8 cellular contexts compared by ENCODE assay signal in genomic region chr22:21657361-21658118, GRCh38. TPM values are rescaled to one million over a fixed set of nuclear protein-coding genes. Genes with fewer than 3 reads are reported as not detected.
A peak's percentile ranks its signal among the peaks of the same experiment; 100 is the strongest.
DNase-seq lines count a peak whose midpoint lies in the region; ATAC-seq, FAIRE-seq and TF ChIP-seq lines count a peak whose summit lies in the region.

No MANE protein-coding gene starts in this region.

- peak overlapping the region; percentile 34 to 48 for H3K27ac Mint-ChIP-seq in T-cell

- peak overlapping the region; percentile 68 to 87 (median 76) for H3K4me3 Mint-ChIP-seq in T-cell

- DNase-seq in GM10248 (ENCODE audit: extremely low spot score) (peak; percentile 94), HFF-Myc (ENCODE audit: extremely low read depth, low read depth) (no peak), NCI-H1417 (lab: John Stamatoyannopoulos, UW) (peak; percentile 76 to 87 (median 86)), T-cell (peak; percentile 32 to 78 (median 63)), ascending aorta (ENCODE audit: low spot score in 2 of 2) (peak in 1 of 2 donors; percentile 79), H54 (ENCODE audit: insufficient read length, low spot score) (no peak)
- peak; percentile 58 to 69 for DNase-seq in stimulated activated CD4-positive, alpha-beta T cell treated with anti-CD3 and anti-CD28 coated beads, Interleukin-15, amount 100 ng/mL, for 1 hour (ENCODE audit: low read depth in 1 of 2, low spot score in 1 of 2)

- no peaks in the 10 kb centered on the region for H3K9me3 Mint-ChIP-seq in T-cell

- no peak overlapping the region for H3K27ac ChIP-seq in ascending aorta
- no peak overlapping the region for H3K27ac ChIP-seq in iPS-18a (ENCODE audit: low read length)

- H3K9me3 ChIP-seq in ascending aorta (no peaks in the 10 kb centered on the region), iPS-18a (ENCODE audit: control insufficient read depth, low read depth, low read length) (no peaks in the 10 kb centered on the region)

- FAIRE-seq in H54 (lab: Jason Lieb, UNC), result no peak

- no peaks in the 10 kb centered on the region for H3K27me3 Mint-ChIP-seq in T-cell

- peaks cover 13 to 14% (median 14%) of the 10 kb centered on the region in 3 donors for H3K4me1 Mint-ChIP-seq in T-cell

- intact Hi-C loops in ascending aorta (cut with DNase I), result no loop called here

- H3K4me1 ChIP-seq in ascending aorta (peaks cover 4 to 5% of the 10 kb centered on the region in 2 donors), iPS-18a (ENCODE audit: control insufficient read depth, low read depth, low read length) (peaks cover 3% of the 10 kb centered on the region)

- peak; percentile 20 for TF ChIP-seq CTCF in GM10248 (IDR thresholded peaks at IDR 0.05; ENCODE audit: control extremely low read depth, extremely low read depth, low read depth, missing control alignments)
- no peak for TF ChIP-seq CTCF in HFF-Myc (IDR thresholded peaks at IDR 0.05; ENCODE audit: low read depth, low read length, missing control alignments)
- TF ChIP-seq CTCF in ascending aorta (IDR thresholded peaks at IDR 0.05), result peak in 2 of 3 experiments; percentile 3 to 32

- no peak for TF ChIP-seq POLR2A in H54 (IDR thresholded peaks at IDR 0.05; ENCODE audit: low read depth, low read length)

- H3K36me3 ChIP-seq in ascending aorta (no peaks in the 10 kb centered on the region), iPS-18a (ENCODE audit: control insufficient read depth, low read depth, low read length) (peaks cover 16% of the 10 kb centered on the region)

- peak overlapping the region; percentile 50 for H3K9ac ChIP-seq in iPS-18a (ENCODE audit: low read length)

- POLR2A ChIA-PET in GM10248 (lab: Yijun Ruan, JAX), result no interaction called here
- POLR2A ChIA-PET in T-cell (lab: Charles Lee), result no interaction called here

- CTCF ChIA-PET in GM10248 (lab: Yijun Ruan, JAX) (interaction anchor here (0.6 to 3.2 kb wide), 6 partner anchors 10 to 315 kb away, joined by 3 to 23 read pairs (median 4); partner anchors contain the start of gene SDF2L1), T-cell (lab: Charles Lee) (interaction anchor here in 1 of 2 donors (0.8 kb wide), 1 partner anchor 11 kb away, joined by 5 read pairs; no protein-coding TSS in a partner anchor)

- ATAC-seq in T-cell (replicated peaks in 1 of 4), result peak; percentile 94 to 96 (median 94)

- H3K27me3 ChIP-seq in ascending aorta (no peaks in the 10 kb centered on the region), iPS-18a (ENCODE audit: control insufficient read depth, insufficient read depth, low read length) (no peaks in the 10 kb centered on the region)

- H3K36me3 Mint-ChIP-seq in T-cell, result no peaks in the 10 kb centered on the region

- H3K4me3 ChIP-seq in HFF-Myc (replicated peaks; ENCODE audit: low read depth, low read length), result peak overlapping the region; percentile 45
- peak overlapping the region; percentile 56 to 78 for H3K4me3 ChIP-seq in ascending aorta
- peak overlapping the region; percentile 61 for H3K4me3 ChIP-seq in iPS-18a (ENCODE audit: low read length)

RNA-seq across cellular contexts. Expression of gene PPIL2, which starts 8.3 kb away (rescaled TPM):
- total RNA-seq in T-cell (10 to 100 TPM; 72.0 to 82.5 (median 79.4) TPM), ascending aorta (36.3 TPM)

RNA-seq across cellular contexts. Expression of gene SDF2L1, which starts 15.4 kb away (rescaled TPM):
- total RNA-seq in T-cell, result 10 to 100 TPM; 22.1 to 55.4 (median 50.2) TPM
- total RNA-seq in ascending aorta, result 37.4 TPM

RNA-seq across cellular contexts. Expression of gene CCDC116, which starts 25.0 kb away (rescaled TPM):
- under 1 TPM in 4 of 5 donors, not detected in 1; 0.16 to 0.79 (median 0.66) TPM for total RNA-seq in T-cell
- not detected for total RNA-seq in ascending aorta

RNA-seq across cellular contexts. Expression of gene YDJC, which starts 27.7 kb away (rescaled TPM):
- total RNA-seq in T-cell (10 to 100 TPM; 28.3 to 69.2 (median 62.2) TPM), ascending aorta (80.8 TPM)

Comparison
In these comparisons a context has a peak if more than half of its experiments do, and no peak if none do; other contexts are left out.
1. DNase-seq: peak in GM10248 (single experiment), NCI-H1417 (3 of 3), T-cell (34 of 34) and stimulated activated CD4-positive, alpha-beta T cell treated with anti-CD3 and anti-CD28 coated beads, Interleukin-15, amount 100 ng/mL, for 1 hour (2 of 2); none in HFF-Myc (single experiment) and H54 (single experiment).
2. Peak in every context shown above with its lines, with median percentiles within 50 percentile points of each other: H3K4me3 ChIP-seq.